Comparison of ENCODE assay signal across 22 cellular contexts in genomic region chr16:50320310-50320709, GRCh38. TPM values are rescaled to one million over a fixed set of nuclear protein-coding genes. Genes with fewer than 3 reads are reported as not detected.
A peak's percentile ranks its signal among the peaks of the same experiment; 100 is the strongest.
DNase-seq lines count a peak whose midpoint lies in the region; ATAC-seq and TF ChIP-seq lines count a peak whose summit lies in the region.
"Had no signal": no experiment of that assay in that cellular context is flagged by ENCODE, and none has a peak within 500 bp of the region (broad histone marks: within the 10 kb centered on the region; RNA-seq: fewer than 3 reads in every experiment).

No MANE protein-coding gene starts in this region.

- H3K36me3 ChIP-seq in BLaER1, result peaks cover 96% of the 10 kb centered on the region

- H3K9ac ChIP-seq in BLaER1, result no peak overlapping the region

- peaks cover 19% of the 10 kb centered on the region for H3K4me1 Mint-ChIP-seq in T-helper 2 cell treated with Interferon-gamma antibody and Interleukin-4, amounts not matched to agents 5 μg/mL and 100 μg/mL, for 36 hours (ENCODE audit: low read depth)
- H3K4me1 Mint-ChIP-seq in activated naive CD8-positive, alpha-beta T cell treated with anti-CD3 and anti-CD28 coated beads, Interleukin-2, amount 50 U/mL, for 24 hours, result peaks cover 23% of the 10 kb centered on the region
- H3K4me1 Mint-ChIP-seq in mesothelial cell of epicardium, result peaks cover 15% of the 10 kb centered on the region
- H3K4me1 Mint-ChIP-seq: CD14-positive monocyte, GM23338 had no signal

- TF ChIP-seq CTCF in mesothelial cell of epicardium (IDR thresholded peaks at IDR 0.05; ENCODE audit: unreplicated experiment), result no peak

- peak overlapping the region; percentile 34; the same call in 1 of the 2 replicates for H3K4me2 ChIP-seq in BLaER1
- H3K4me2 ChIP-seq: GM23338 had no signal

- H3K4me1 ChIP-seq in BLaER1, result peaks cover 23% of the 10 kb centered on the region

- no peak overlapping the region for H3K27ac ChIP-seq in BLaER1
- H3K27ac ChIP-seq: 22Rv1 had no signal

- no peaks in the 10 kb centered on the region for H3K27me3 ChIP-seq in BLaER1

- no peak for DNase-seq in T-helper 2 cell treated with Interferon-gamma antibody and Interleukin-4, amounts not matched to agents 5 μg/mL and 100 μg/mL, for 36 hours (ENCODE audit: low spot score)
- no peak for DNase-seq in T-helper 2 cell
- DNase-seq in NCI-H2227 treated with DMSO at 0.1 percent for 48 hours (lab: John Stamatoyannopoulos, UW), result peak; percentile 22
- DNase-seq in activated naive CD8-positive, alpha-beta T cell treated with anti-CD3 and anti-CD28 coated beads, Interleukin-2, amount 50 U/mL, for 24 hours, result no peak
- DNase-seq in mesothelial cell of epicardium (ENCODE audit: low spot score in 2 of 2, unreplicated experiment in 2 of 2), result no peak
- DNase-seq: AML-193; EL; NCI-H1092 treated with DMSO at 0.1 percent for 48 hours; NCI-H146; NCI-H2029 treated with DMSO at 0.1 percent for 48 hours; NCI-H2171; NCI-H748 treated with DMSO at 0.1 percent for 48 hours; NK-92 treated with Interleukin-12 subunit alpha and Interleukin-12 subunit beta, amount 100 ng/mL, for 24 hours; SHP77 had no signal

- H3K27ac Mint-ChIP-seq in T-helper 2 cell treated with Interferon-gamma antibody and Interleukin-4, amounts not matched to agents 5 μg/mL and 100 μg/mL, for 36 hours, result peak overlapping the region; percentile 21
- peak overlapping the region; percentile 45 for H3K27ac Mint-ChIP-seq in activated naive CD8-positive, alpha-beta T cell treated with anti-CD3 and anti-CD28 coated beads, Interleukin-2, amount 50 U/mL, for 24 hours
- H3K27ac Mint-ChIP-seq in mesothelial cell of epicardium, result no peak overlapping the region
- H3K27ac Mint-ChIP-seq: GM23338 had no signal

- peaks cover 33% of the 10 kb centered on the region for H4K20me1 ChIP-seq in BLaER1

- peaks cover 70% of the 10 kb centered on the region for H3K36me3 Mint-ChIP-seq in T-helper 2 cell treated with Interferon-gamma antibody and Interleukin-4, amounts not matched to agents 5 μg/mL and 100 μg/mL, for 36 hours (ENCODE audit: low read depth)
- peaks cover 56% of the 10 kb centered on the region for H3K36me3 Mint-ChIP-seq in activated naive CD8-positive, alpha-beta T cell treated with anti-CD3 and anti-CD28 coated beads, Interleukin-2, amount 50 U/mL, for 24 hours (ENCODE audit: low read depth)
- peaks cover 24% of the 10 kb centered on the region for H3K36me3 Mint-ChIP-seq in mesothelial cell of epicardium

- no peaks in the 10 kb centered on the region for H3K9me3 ChIP-seq in BLaER1

- H3K4me3 ChIP-seq in BLaER1, result no peak overlapping the region
- H3K4me3 ChIP-seq: GM23338, K562 had no signal

- H3K27me3 Mint-ChIP-seq in T-helper 2 cell treated with Interferon-gamma antibody and Interleukin-4, amounts not matched to agents 5 μg/mL and 100 μg/mL, for 36 hours (ENCODE audit: low read depth), result no peaks in the 10 kb centered on the region
- H3K27me3 Mint-ChIP-seq in activated naive CD8-positive, alpha-beta T cell treated with anti-CD3 and anti-CD28 coated beads, Interleukin-2, amount 50 U/mL, for 24 hours, result no peaks in the 10 kb centered on the region
- no peaks in the 10 kb centered on the region for H3K27me3 Mint-ChIP-seq in mesothelial cell of epicardium (ENCODE audit: low read depth)

- H3K4me3 Mint-ChIP-seq in T-helper 2 cell treated with Interferon-gamma antibody and Interleukin-4, amounts not matched to agents 5 μg/mL and 100 μg/mL, for 36 hours, result no peak overlapping the region
- H3K4me3 Mint-ChIP-seq in activated naive CD8-positive, alpha-beta T cell treated with anti-CD3 and anti-CD28 coated beads, Interleukin-2, amount 50 U/mL, for 24 hours, result no peak overlapping the region
- H3K4me3 Mint-ChIP-seq in mesothelial cell of epicardium, result no peak overlapping the region
- H3K4me3 Mint-ChIP-seq: CD14-positive monocyte, GM23338 had no signal

- H3K9me3 Mint-ChIP-seq in T-helper 2 cell treated with Interferon-gamma antibody and Interleukin-4, amounts not matched to agents 5 μg/mL and 100 μg/mL, for 36 hours, result no peaks in the 10 kb centered on the region
- no peaks in the 10 kb centered on the region for H3K9me3 Mint-ChIP-seq in activated naive CD8-positive, alpha-beta T cell treated with anti-CD3 and anti-CD28 coated beads, Interleukin-2, amount 50 U/mL, for 24 hours
- no peaks in the 10 kb centered on the region for H3K9me3 Mint-ChIP-seq in mesothelial cell of epicardium
- H3K9me3 Mint-ChIP-seq: GM23338 had no signal

- ATAC-seq in activated naive CD8-positive, alpha-beta T cell treated with anti-CD3 and anti-CD28 coated beads, Interleukin-2, amount 50 U/mL, for 24 hours, result no peak
- ATAC-seq in HG02885 (IDR thresholded peaks at IDR 0.05; ENCODE audit: poor library complexity, unreplicated experiment) (no peak), HG02623 (IDR thresholded peaks at IDR 0.05; ENCODE audit: unreplicated experiment) (no peak)
- ATAC-seq: GM23338, HCT116, K562 had no signal

RNA-seq across cellular contexts. Expression of gene BRD7, which starts 48.5 kb away (rescaled TPM):
- 76.8 to 87.4 TPM (median 84.2 TPM) in 3 replicates for total RNA-seq in mesothelial cell of epicardium

RNA-seq across cellular contexts. Expression of gene ADCY7, which starts 54.0 kb away (rescaled TPM):
- 23.5 to 25.7 TPM (median 24.8 TPM) in 3 replicates for total RNA-seq in mesothelial cell of epicardium
